In genomic region chr14:68444449-68445168, GRCh38 we compare ENCODE assay signal across 14 cellular contexts.
DNase-seq lines count a peak whose midpoint lies in the region; ATAC-seq, FAIRE-seq and TF ChIP-seq lines count a peak whose summit lies in the region.
"Had no signal": no experiment of that assay in that cellular context is flagged by ENCODE, and none has a peak within 500 bp of the region (broad histone marks: within the 10 kb centered on the region; RNA-seq: fewer than 3 reads in every experiment).

No MANE protein-coding gene starts in this region.

- H3K79me2 ChIP-seq in Loucy (ENCODE audit: insufficient read depth, low read length) = no peaks in the 10 kb centered on the region

- H3K9me2 ChIP-seq in Loucy (replicated peaks; ENCODE audit: low read depth, low read length) = no peaks in the 10 kb centered on the region

- no peak overlapping the region; the same call in 1 of the 2 replicates for H2AFZ ChIP-seq in Loucy (ENCODE audit: low read length)

- H3K27me3 Mint-ChIP-seq in endodermal cell (ENCODE audit: insufficient read depth) (no peaks in the 10 kb centered on the region), endothelial cell (ENCODE audit: unreplicated experiment) (peaks cover 2% of the 10 kb centered on the region)
- H3K27me3 Mint-ChIP-seq: activated naive CD8-positive, alpha-beta T cell treated with anti-CD3 and anti-CD28 coated beads, Interleukin-2, amount 10 ng/mL, durations not matched to agents 7 days and 5 days had no signal

- H3K36me3 Mint-ChIP-seq in endodermal cell (ENCODE audit: low read depth) (no peaks in the 10 kb centered on the region), endothelial cell (ENCODE audit: low read depth, unreplicated experiment) (no peaks in the 10 kb centered on the region)
- H3K36me3 Mint-ChIP-seq: activated naive CD8-positive, alpha-beta T cell treated with anti-CD3 and anti-CD28 coated beads, Interleukin-2, amount 10 ng/mL, durations not matched to agents 7 days and 5 days had no signal

- H3K4me2 ChIP-seq in Loucy (ENCODE audit: low read depth, low read length, poor library complexity, severe bottlenecking) = peak overlapping the region; percentile 47

- no peak overlapping the region for H3K27ac Mint-ChIP-seq in endodermal cell
- H3K27ac Mint-ChIP-seq in endothelial cell (ENCODE audit: unreplicated experiment) = no peak overlapping the region
- H3K27ac Mint-ChIP-seq: activated naive CD8-positive, alpha-beta T cell treated with anti-CD3 and anti-CD28 coated beads, Interleukin-2, amount 10 ng/mL, durations not matched to agents 7 days and 5 days had no signal

- FAIRE-seq in bronchial epithelial cell (lab: Jason Lieb, UNC) = peak; percentile 58

- H3K4me1 ChIP-seq in Loucy (ENCODE audit: insufficient read depth, low read length, poor library complexity, severe bottlenecking) (peaks cover 47% of the 10 kb centered on the region), endodermal cell (ENCODE audit: control insufficient read depth, insufficient read depth, low read length) (no peaks in the 10 kb centered on the region)

- WGBS in endodermal cell (ENCODE audit: insufficient coverage in 1 of 2, insufficient read length in 1 of 2), 2 experiments = 67 to 95% methylated on average over 2 of the region's 2 CpGs

- H3K36me3 ChIP-seq in Loucy (ENCODE audit: insufficient read depth, low read length) = no peaks in the 10 kb centered on the region
- H3K36me3 ChIP-seq in bronchial epithelial cell (ENCODE audit: control insufficient read depth, insufficient read depth, low read length) = no peaks in the 10 kb centered on the region
- H3K36me3 ChIP-seq in endodermal cell (ENCODE audit: control insufficient read depth, insufficient read depth, low read length) = no peaks in the 10 kb centered on the region
- H3K36me3 ChIP-seq: gastroesophageal sphincter, thoracic aorta had no signal

- H3K4me1 Mint-ChIP-seq in endodermal cell (peaks cover 13% of the 10 kb centered on the region), endothelial cell (ENCODE audit: unreplicated experiment) (peaks cover 12% of the 10 kb centered on the region)
- H3K4me1 Mint-ChIP-seq: activated naive CD8-positive, alpha-beta T cell treated with anti-CD3 and anti-CD28 coated beads, Interleukin-2, amount 10 ng/mL, durations not matched to agents 7 days and 5 days had no signal

- H3K27ac ChIP-seq in endodermal cell (ENCODE audit: low read depth, low read length) = no peak overlapping the region
- H3K27ac ChIP-seq: thoracic aorta had no signal

- H3K4me3 ChIP-seq in Loucy (ENCODE audit: low read length, poor library complexity, severe bottlenecking) (peak overlapping the region; percentile 16), bronchial epithelial cell (ENCODE audit: low read depth, low read length) (no peak overlapping the region), endodermal cell (ENCODE audit: low read length) (no peak overlapping the region)
- H3K4me3 ChIP-seq: gastroesophageal sphincter, thoracic aorta had no signal

- H3K9me3 Mint-ChIP-seq in endodermal cell = no peaks in the 10 kb centered on the region
- no peaks in the 10 kb centered on the region for H3K9me3 Mint-ChIP-seq in endothelial cell (ENCODE audit: unreplicated experiment)

- H3K27me3 ChIP-seq in Loucy (ENCODE audit: insufficient read depth, low read length, poor library complexity, severe bottlenecking) = no peaks in the 10 kb centered on the region
- no peaks in the 10 kb centered on the region for H3K27me3 ChIP-seq in bronchial epithelial cell (ENCODE audit: control insufficient read depth, insufficient read depth, low read length)
- H3K27me3 ChIP-seq in endodermal cell (ENCODE audit: control insufficient read depth, insufficient read depth, low read length, poor library complexity, severe bottlenecking) = no peaks in the 10 kb centered on the region
- H3K27me3 ChIP-seq: gastroesophageal sphincter had no signal

- H4K20me1 ChIP-seq in Loucy (ENCODE audit: insufficient read depth, low read length, poor library complexity, severe bottlenecking) = no peaks in the 10 kb centered on the region

- H3K4me3 Mint-ChIP-seq in endodermal cell (no peak overlapping the region), endothelial cell (ENCODE audit: unreplicated experiment) (no peak overlapping the region)
- H3K4me3 Mint-ChIP-seq: activated naive CD8-positive, alpha-beta T cell treated with anti-CD3 and anti-CD28 coated beads, Interleukin-2, amount 10 ng/mL, durations not matched to agents 7 days and 5 days had no signal

- no peak for ATAC-seq in GM21528 (IDR thresholded peaks at IDR 0.05; ENCODE audit: low FRiP score, unreplicated experiment)
- ATAC-seq in GM18858 (IDR thresholded peaks at IDR 0.05; ENCODE audit: unreplicated experiment) = no peak
- ATAC-seq: gastroesophageal sphincter had no signal

- H3F3A ChIP-seq in Loucy (ENCODE audit: low read depth) = no peaks in the 10 kb centered on the region

- H3K9ac ChIP-seq in Loucy (ENCODE audit: low read depth, low read length, poor library complexity, severe bottlenecking) = peak overlapping the region; percentile 24
- no peak overlapping the region for H3K9ac ChIP-seq in endodermal cell (ENCODE audit: extremely low read depth, low read length, poor library complexity, severe bottlenecking)

- DNase-seq in AG09319 (ENCODE audit: extremely low read depth, low read depth) = peak; percentile 46
- DNase-seq in bronchial epithelial cell (ENCODE audit: low read depth) = no peak
- DNase-seq in myocyte (ENCODE audit: low read depth) = peak; percentile 99
- no peak for DNase-seq in endodermal cell
- no peak for DNase-seq in endothelial cell (ENCODE audit: low spot score)
- DNase-seq: activated CD4-positive, alpha-beta T cell treated with anti-CD3 and anti-CD28 coated beads, Interleukin-2, amount 50 U/mL, for 4 hours; activated naive CD8-positive, alpha-beta T cell treated with anti-CD3 and anti-CD28 coated beads, Interleukin-2, amount 10 ng/mL, durations not matched to agents 7 days and 5 days; NCI-H1092; stimulated activated CD4-positive, alpha-beta T cell treated with anti-CD3 and anti-CD28 coated beads, Interleukin-4, amount 100 ng/mL, for 1 hour had no signal

- TF ChIP-seq CTCF in AG09319 (IDR thresholded peaks at IDR 0.05; ENCODE audit: low read depth, low read length) (no peak), Loucy (conservative IDR thresholded peaks at IDR 0.05; ENCODE audit: low read length) (no peak), bronchial epithelial cell (IDR thresholded peaks at IDR 0.05; ENCODE audit: insufficient read depth, low read length, severe bottlenecking) (no peak), endodermal cell (conservative IDR thresholded peaks at IDR 0.05) (no peak), endothelial cell (IDR thresholded peaks at IDR 0.05; ENCODE audit: unreplicated experiment) (no peak)

- no peaks in the 10 kb centered on the region for H3K9me3 ChIP-seq in Loucy (ENCODE audit: insufficient read depth, low read depth, low read length)
- H3K9me3 ChIP-seq in endodermal cell (ENCODE audit: control insufficient read depth, low read length) = no peaks in the 10 kb centered on the region
- H3K9me3 ChIP-seq: gastroesophageal sphincter, thoracic aorta had no signal

Comparison
In these comparisons a context has a peak if more than half of its experiments do, and no peak if none do; other contexts are left out.
1. DNase-seq: peak in AG09319 (single experiment) and myocyte (single experiment); none in bronchial epithelial cell (single experiment), endodermal cell (single experiment) and endothelial cell (single experiment).